ENCODE assay signal across 16 cellular contexts in the genomic region with DNA sequence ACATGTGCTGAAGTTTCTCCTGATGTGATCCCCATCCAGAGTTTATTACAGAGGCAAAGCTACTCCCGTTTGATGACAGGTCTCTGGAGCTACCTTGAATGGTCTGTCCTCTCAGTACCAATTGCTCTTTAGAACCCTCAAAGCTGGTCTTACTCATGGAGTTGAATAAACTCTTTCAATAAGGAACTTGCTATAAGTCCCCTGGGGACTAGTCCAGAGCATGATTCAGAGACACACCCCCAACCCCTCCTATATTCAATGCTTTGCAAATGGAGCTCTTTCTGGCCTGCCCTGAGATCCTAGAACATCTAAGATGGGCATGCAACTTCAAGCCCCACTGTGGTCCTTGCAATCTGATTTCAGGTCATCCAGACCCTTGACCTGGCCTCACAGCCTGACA. TPM values are rescaled to one million over a fixed set of nuclear protein-coding genes. Genes with fewer than 3 reads are reported as not detected.
DNase-seq lines count a peak whose midpoint lies in the region; ATAC-seq and TF ChIP-seq lines count a peak whose summit lies in the region.
"Had no signal": no experiment of that assay in that cellular context is flagged by ENCODE, and none has a peak within 500 bp of the region (broad histone marks: within the 10 kb centered on the region; RNA-seq: fewer than 3 reads in every experiment).

No MANE protein-coding gene starts in this region.

- no peak overlapping the region for H3K4me3 Mint-ChIP-seq in activated B cell treated with CpG ODN at 0.5 μM for 24 hours
- H3K4me3 Mint-ChIP-seq in stimulated activated memory B cell treated with anti-CD40 and anti-IgM and Interleukin-4, amounts not matched to agents 10 μg/mL and 1 μg/mL and 100 μg/mL, for 72 hours = no peak overlapping the region
- H3K4me3 Mint-ChIP-seq in CD4-positive, alpha-beta memory T cell = no peak overlapping the region

- H3K27ac ChIP-seq in CD4-positive, alpha-beta memory T cell (ENCODE audit: low read depth, low read length) = no peak overlapping the region
- H3K27ac ChIP-seq: sigmoid colon, SK-N-MC had no signal

- peaks cover 3% of the 10 kb centered on the region for H3K27me3 Mint-ChIP-seq in activated B cell treated with CpG ODN at 0.5 μM for 24 hours
- H3K27me3 Mint-ChIP-seq in stimulated activated memory B cell treated with anti-CD40 and anti-IgM and Interleukin-4, amounts not matched to agents 10 μg/mL and 1 μg/mL and 100 μg/mL, for 72 hours = peaks cover 8% of the 10 kb centered on the region
- peaks cover 0 to 6% of the 10 kb centered on the region in 2 donors for H3K27me3 Mint-ChIP-seq in CD4-positive, alpha-beta memory T cell

- no peak overlapping the region for H3K27ac Mint-ChIP-seq in activated B cell treated with CpG ODN at 0.5 μM for 24 hours
- no peak overlapping the region for H3K27ac Mint-ChIP-seq in stimulated activated memory B cell treated with anti-CD40 and anti-IgM and Interleukin-4, amounts not matched to agents 10 μg/mL and 1 μg/mL and 100 μg/mL, for 72 hours
- H3K27ac Mint-ChIP-seq in CD4-positive, alpha-beta memory T cell = no peak overlapping the region

- no peaks in the 10 kb centered on the region for H3K9me3 ChIP-seq in CD4-positive, alpha-beta memory T cell (ENCODE audit: control insufficient read depth in 1 of 2, low read length in 2 of 2)
- H3K9me3 ChIP-seq: sigmoid colon had no signal

- POLR2A ChIA-PET in activated B cell treated with CpG ODN at 0.5 μM for 24 hours (lab: Charles Lee) = no interaction called here
- POLR2A ChIA-PET in CD4-positive, alpha-beta memory T cell (lab: Charles Lee; ENCODE audit: partially characterized antibody) = no interaction called here

- H3K4me1 Mint-ChIP-seq in activated B cell treated with CpG ODN at 0.5 μM for 24 hours = no peaks in the 10 kb centered on the region
- H3K4me1 Mint-ChIP-seq in stimulated activated memory B cell treated with anti-CD40 and anti-IgM and Interleukin-4, amounts not matched to agents 10 μg/mL and 1 μg/mL and 100 μg/mL, for 72 hours = no peaks in the 10 kb centered on the region
- H3K4me1 Mint-ChIP-seq in CD4-positive, alpha-beta memory T cell = no peaks in the 10 kb centered on the region

- no peaks in the 10 kb centered on the region for H3K4me1 ChIP-seq in CD4-positive, alpha-beta memory T cell (ENCODE audit: insufficient read depth, low read length)

- H3K4me3 ChIP-seq in fibroblast of mammary gland (ENCODE audit: control insufficient read depth, low read depth, low read length) = no peak overlapping the region
- H3K4me3 ChIP-seq in CD4-positive, alpha-beta memory T cell (ENCODE audit: low read length in 2 of 2) = no peak overlapping the region
- H3K4me3 ChIP-seq: GM12878, sigmoid colon, SK-N-MC had no signal

- intact Hi-C loops in activated B cell treated with CpG ODN at 0.5 μM for 24 hours (cut with micrococcal nuclease) = no loop called here
- intact Hi-C loops in CD4-positive, alpha-beta memory T cell (cut with micrococcal nuclease) = no loop called here

- H3K9me3 Mint-ChIP-seq in activated B cell treated with CpG ODN at 0.5 μM for 24 hours = no peaks in the 10 kb centered on the region
- H3K9me3 Mint-ChIP-seq in stimulated activated memory B cell treated with anti-CD40 and anti-IgM and Interleukin-4, amounts not matched to agents 10 μg/mL and 1 μg/mL and 100 μg/mL, for 72 hours = no peaks in the 10 kb centered on the region
- no peaks in the 10 kb centered on the region for H3K9me3 Mint-ChIP-seq in CD4-positive, alpha-beta memory T cell

- no peaks in the 10 kb centered on the region for H3K27me3 ChIP-seq in CD4-positive, alpha-beta memory T cell (ENCODE audit: insufficient read depth, low read length)
- H3K27me3 ChIP-seq: sigmoid colon had no signal

- TF ChIP-seq CTCF in activated B cell treated with CpG ODN at 0.5 μM for 24 hours (IDR thresholded peaks at IDR 0.05) (no peak), fibroblast of mammary gland (conservative IDR thresholded peaks at IDR 0.05; ENCODE audit: control insufficient read depth, insufficient read depth, low read depth, low read length) (no peak)

- CTCF ChIA-PET in activated B cell treated with CpG ODN at 0.5 μM for 24 hours (lab: Charles Lee) = no interaction called here
- CTCF ChIA-PET in CD4-positive, alpha-beta memory T cell (lab: Charles Lee; ENCODE audit: partially characterized antibody) = interaction anchor here (1.2 kb wide), 1 partner anchor 8 kb away, joined by 3 read pairs; no protein-coding TSS in a partner anchor

- ATAC-seq in activated B cell treated with CpG ODN at 0.5 μM for 24 hours (ENCODE audit: low read depth) (peak; percentile 49), HG02852 (IDR thresholded peaks at IDR 0.05; ENCODE audit: unreplicated experiment) (no peak)
- peak; percentile 51 for ATAC-seq in stimulated activated memory B cell treated with anti-CD40 and anti-IgM and Interleukin-4, amounts not matched to agents 10 μg/mL and 1 μg/mL and 100 μg/mL, for 72 hours
- ATAC-seq: GM12878 had no signal

- peak; percentile 47 for DNase-seq in HT1080 (ENCODE audit: low read depth)
- no peak for DNase-seq in activated B cell treated with CpG ODN at 0.5 μM for 24 hours
- peak; percentile 90 for DNase-seq in fibroblast of mammary gland (ENCODE audit: low read depth)
- DNase-seq in NK-92 treated with Interleukin-12 subunit alpha and Interleukin-12 subunit beta, amount 100 ng/mL, for 24 hours (lab: John Stamatoyannopoulos, UW) = no peak
- no peak for DNase-seq in CD4-positive, alpha-beta memory T cell
- no peak for DNase-seq in NAMALWA (ENCODE audit: low spot score)
- DNase-seq: activated CD4-positive, alpha-beta T cell treated with anti-CD3 and anti-CD28 coated beads for 48 hours; amniotic stem cell; KBM-7; OCI-M1; sigmoid colon; stimulated activated CD4-positive, alpha-beta T cell treated with anti-CD3 and anti-CD28 coated beads, Interleukin-2, amount 100 ng/mL, for 24 hours had no signal

- H3K36me3 Mint-ChIP-seq in activated B cell treated with CpG ODN at 0.5 μM for 24 hours (ENCODE audit: low read depth) = no peaks in the 10 kb centered on the region
- H3K36me3 Mint-ChIP-seq in stimulated activated memory B cell treated with anti-CD40 and anti-IgM and Interleukin-4, amounts not matched to agents 10 μg/mL and 1 μg/mL and 100 μg/mL, for 72 hours = no peaks in the 10 kb centered on the region
- no peaks in the 10 kb centered on the region for H3K36me3 Mint-ChIP-seq in CD4-positive, alpha-beta memory T cell

- H3K36me3 ChIP-seq in CD4-positive, alpha-beta memory T cell (ENCODE audit: insufficient read depth, low read length) = no peaks in the 10 kb centered on the region
- H3K36me3 ChIP-seq: sigmoid colon had no signal

RNA-seq across cellular contexts. Expression of gene TPM1, which starts 23.9 kb away (rescaled TPM):
- 242 and 284 TPM in 2 replicates for total RNA-seq in HT1080 (2014; rRNA removed; shearing (Covaris generic))
- 389 and 430 TPM in 2 replicates for polyA plus RNA-seq in HT1080 (2015; cell fraction: cytosol; rRNA removed)
- 555 and 626 TPM in 2 replicates for polyA plus RNA-seq in HT1080 (2015; cell fraction: nucleus; rRNA removed)
- 7.8 TPM in 2 replicates for total RNA-seq in activated B cell treated with CpG ODN at 0.5 μM for 24 hours
- 10 to 100 TPM; 25.5 to 29.4 TPM for total RNA-seq in CD4-positive, alpha-beta memory T cell
- 10 to 100 TPM in 1 of 2 donors, 1 to 10 TPM in 1; 8.5 to 11.2 TPM for polyA plus RNA-seq in CD4-positive, alpha-beta memory T cell

Comparison
In these comparisons a context has a peak if more than half of its experiments do, and no peak if none do; other contexts are left out.
1. DNase-seq: peak in HT1080 (single experiment) and fibroblast of mammary gland (single experiment); none in activated B cell treated with CpG ODN at 0.5 μM for 24 hours (single experiment), NK-92 treated with Interleukin-12 subunit alpha and Interleukin-12 subunit beta, amount 100 ng/mL, for 24 hours (single experiment), CD4-positive, alpha-beta memory T cell (0 of 5) and NAMALWA (single experiment).